Comparison of ENCODE assay signal across 8 cellular contexts in genomic region chr17:75749545-75750389, GRCh38. TPM values are rescaled to one million over a fixed set of nuclear protein-coding genes. Genes with fewer than 3 reads are reported as not detected.
A peak's percentile ranks its signal among the peaks of the same experiment; 100 is the strongest.
DNase-seq lines count a peak whose midpoint lies in the region; ATAC-seq and TF ChIP-seq lines count a peak whose summit lies in the region.

No MANE protein-coding gene starts in this region.

- ATAC-seq in left lung (peak; percentile 71), HG03378 (IDR thresholded peaks at IDR 0.05; ENCODE audit: unreplicated experiment) (no peak)

- H3K27ac ChIP-seq in HEK293 (ENCODE audit: extremely low read depth, low read depth, low read length) (no peak overlapping the region), left lung (no peak overlapping the region)

- no peaks in the 10 kb centered on the region for H3K4me1 ChIP-seq in HEK293 (ENCODE audit: control insufficient read depth, insufficient read depth, low read length)
- H3K4me1 ChIP-seq in left lung, result peaks cover 5 to 33% of the 10 kb centered on the region in 2 donors

- no peak overlapping the region; the same call in 1 of the 2 replicates for H3K4me3 ChIP-seq in HEK293 (ENCODE audit: low read depth, low read length)
- H3K4me3 ChIP-seq in left lung, result no peak overlapping the region

- H3K4me1 Mint-ChIP-seq in chondrocyte (ENCODE audit: low read depth), result peaks cover 16% of the 10 kb centered on the region

- intact Hi-C loops in left lung (cut with DNase I), result loop anchor here in 1 of 2 donors (5.0 to 10.0 kb wide), 3 partner anchors 77 to 325 kb away; partner anchors contain the start of gene SMIM5

- no peaks in the 10 kb centered on the region for H3K36me3 ChIP-seq in HEK293 (ENCODE audit: control insufficient read depth in 2 of 2, insufficient read depth in 1 of 2, low read length in 2 of 2)
- H3K36me3 ChIP-seq in left lung, result peaks cover 0 to 6% of the 10 kb centered on the region in 2 donors

- H3K27me3 ChIP-seq in left lung, result no peaks in the 10 kb centered on the region

- peak overlapping the region; percentile 63 for H3K27ac Mint-ChIP-seq in chondrocyte (ENCODE audit: unreplicated experiment)

- TF ChIP-seq CTCF in HEK293 (tag by site-specific recombination; IDR thresholded peaks at IDR 0.05), result peak; percentile 97
- peak; percentile 99 for TF ChIP-seq CTCF in chondrocyte (IDR thresholded peaks at IDR 0.05)
- peak; percentile 88 to 98 for TF ChIP-seq CTCF in left lung (IDR thresholded peaks at IDR 0.05)

- no peaks in the 10 kb centered on the region for H3K27me3 Mint-ChIP-seq in chondrocyte (ENCODE audit: low read depth)

- CTCF ChIA-PET in HEK293 (lab: Yijun Ruan, JAX), result interaction anchor here (0.6 to 10.5 kb wide), 60 partner anchors 8 to 1000 kb away, joined by 3 to 341 read pairs (median 4); partner anchors contain the start of genes GALK1, ITGB4, LLGL2 and MIF4GD

- POLR2A ChIA-PET in HEK293 (lab: Yijun Ruan, JAX), result interaction anchor here (0.5 to 2.9 kb wide), 5 partner anchors 30 to 82 kb away, joined by 3 to 11 read pairs (median 5); partner anchors contain the start of genes RECQL5, SAP30BP and UNK

- DNase-seq in C1 segment of cervical spinal cord (lab: John Stamatoyannopoulos, UW) (peak; percentile 16 to 88 (median 68)), NCI-H524 treated with DMSO at 0.1 percent for 48 hours (lab: John Stamatoyannopoulos, UW) (peak; percentile 55), chondrocyte (ENCODE audit: low spot score) (no peak), left lung (peak; percentile 82 to 98)
- DNase-seq in activated CD4-positive, alpha-beta T cell treated with anti-CD3 and anti-CD28 coated beads for 4 hours, result peak; percentile 88 to 90
- DNase-seq in stimulated activated CD4-positive, alpha-beta T cell treated with anti-CD3 and anti-CD28 coated beads, Interleukin-4, amount 100 ng/mL, for 1 hour, result peak; percentile 91

- no peaks in the 10 kb centered on the region for H3K36me3 Mint-ChIP-seq in chondrocyte (ENCODE audit: low read depth)

- H3K9me3 ChIP-seq in HEK293 (ENCODE audit: control insufficient read depth, insufficient read depth, low read depth, low read length) (no peaks in the 10 kb centered on the region), left lung (no peaks in the 10 kb centered on the region)

- H3K4me3 Mint-ChIP-seq in chondrocyte (ENCODE audit: unreplicated experiment), result peak overlapping the region; percentile 40

- H3K9me3 Mint-ChIP-seq in chondrocyte (ENCODE audit: low read depth), result no peaks in the 10 kb centered on the region

TF ChIP-seq in HEK293, 187 proteins besides CTCF, POLR2A, EP300 and RAD21 (continues in another document):
- TF ChIP-seq ZSCAN5A (tag by site-specific recombination; IDR thresholded peaks at IDR 0.05) (no peak), ZNF670 (tag by site-specific recombination; IDR thresholded peaks at IDR 0.05; ENCODE audit: low read depth) (no peak), ZNF658 (tag by site-specific recombination; IDR thresholded peaks at IDR 0.05) (no peak), SALL2 (tag by site-specific recombination; IDR thresholded peaks at IDR 0.05; ENCODE audit: borderline replicate concordance) (no peak), KLF9 (tag by site-specific recombination; IDR thresholded peaks at IDR 0.05; ENCODE audit: low read depth) (0 out of 2 replicates have a peak, but pooled peaks have one; percentile 28), ZNF596 (tag by site-specific recombination; IDR thresholded peaks at IDR 0.05) (no peak), HIC1 (tag by site-specific recombination; IDR thresholded peaks at IDR 0.05) (peak; percentile 81), REPIN1 (tag by site-specific recombination; IDR thresholded peaks at IDR 0.05; ENCODE audit: low read depth) (no peak), ZNF214 (tag by site-specific recombination; IDR thresholded peaks at IDR 0.05; ENCODE audit: borderline replicate concordance) (no peak), ZNF335 (tag by site-specific recombination; conservative IDR thresholded peaks at IDR 0.05) (peak; percentile 58; the same call in 1 of the 2 replicates), BCL6B (tag by site-specific recombination; IDR thresholded peaks at IDR 0.05) (no peak), ZNF571 (tag by site-specific recombination; IDR thresholded peaks at IDR 0.05) (no peak), ZBTB17 (tag by site-specific recombination; IDR thresholded peaks at IDR 0.05) (0 out of 2 replicates have a peak, but pooled peaks have one; percentile 43), HOXC10 (CRISPR knock-in tag; IDR thresholded peaks at IDR 0.05) (no peak), ZNF530 (tag by site-specific recombination; IDR thresholded peaks at IDR 0.05; ENCODE audit: low read depth) (no peak), IKZF3 (tag by site-specific recombination; IDR thresholded peaks at IDR 0.05) (peak; percentile 53; the same call in 1 of the 2 replicates), ZNF404 (tag by site-specific recombination; IDR thresholded peaks at IDR 0.05) (no peak), REST (tag by site-specific recombination; IDR thresholded peaks at IDR 0.05) (no peak)

RNA-seq across cellular contexts. Expression of gene GALK1, which starts 15.2 kb away (rescaled TPM):
- 27.8 to 34.7 TPM (median 30.0 TPM) in 3 replicates for total RNA-seq in chondrocyte
- 10 to 100 TPM; 38.1 to 39.6 TPM for total RNA-seq in left lung

RNA-seq across cellular contexts. Expression of gene ITGB4, which starts 28.5 kb away (rescaled TPM):
- total RNA-seq in chondrocyte (5.2 to 52.3 TPM (median 5.6 TPM) in 3 replicates), left lung (10 to 100 TPM; 44.1 to 54.8 TPM)

RNA-seq across cellular contexts. Expression of gene UNK, which starts 34.8 kb away (rescaled TPM):
- total RNA-seq in chondrocyte, result 20.9 to 35.8 TPM (median 21.0 TPM) in 3 replicates
- 10 to 100 TPM; 19.8 to 24.6 TPM for total RNA-seq in left lung
